ENCODE assay signal across 9 cellular contexts in genomic region chr14:20164462-20164861, GRCh38. TPM values are rescaled to one million over a fixed set of nuclear protein-coding genes. Genes with fewer than 3 reads are reported as not detected.
"Had no signal": no experiment of that assay in that cellular context is flagged by ENCODE, and none has a peak within 500 bp of the region (broad histone marks: within the 10 kb centered on the region; RNA-seq: fewer than 3 reads in every experiment).

No MANE protein-coding gene starts in this region.

- H3K4me1 Mint-ChIP-seq: GM23338, H9, IgD-negative memory B cell had no signal

- H3K4me3 Mint-ChIP-seq: GM23338, H9, IgD-negative memory B cell had no signal

- H2AFZ ChIP-seq: GM23338 had no signal

- H3K36me3 Mint-ChIP-seq: IgD-negative memory B cell had no signal

- H3K4me2 ChIP-seq: GM23338 had no signal

- ATAC-seq: GM23338, HepG2 had no signal

- H3K4me3 ChIP-seq: GM23338 had no signal

- H3K27ac ChIP-seq: HL-60 had no signal

- H3K27ac Mint-ChIP-seq: GM23338, H9, IgD-negative memory B cell had no signal

- DNase-seq: H9, HCEC 1CT, KG1 had no signal

RNA-seq across cellular contexts. Expression of gene OR4N5, which starts 25.8 kb away (rescaled TPM):
- total RNA-seq: GM23338, H1, H9, HepG2, HT1080 had no signal

RNA-seq across cellular contexts. Expression of gene OR11G2, which starts 26.2 kb away (rescaled TPM):
- total RNA-seq: GM23338, H1, H9, HepG2, HT1080 had no signal

RNA-seq across cellular contexts. Expression of gene OR4K17, which starts 53.9 kb away (rescaled TPM):
- total RNA-seq: GM23338, H1, H9, HepG2, HT1080 had no signal

RNA-seq across cellular contexts. Expression of gene OR11H6, which starts 59.0 kb away (rescaled TPM):
- total RNA-seq: GM23338, H1, H9, HepG2, HT1080 had no signal
